ENCODE assay signal across 17 cellular contexts in the genomic region with DNA sequence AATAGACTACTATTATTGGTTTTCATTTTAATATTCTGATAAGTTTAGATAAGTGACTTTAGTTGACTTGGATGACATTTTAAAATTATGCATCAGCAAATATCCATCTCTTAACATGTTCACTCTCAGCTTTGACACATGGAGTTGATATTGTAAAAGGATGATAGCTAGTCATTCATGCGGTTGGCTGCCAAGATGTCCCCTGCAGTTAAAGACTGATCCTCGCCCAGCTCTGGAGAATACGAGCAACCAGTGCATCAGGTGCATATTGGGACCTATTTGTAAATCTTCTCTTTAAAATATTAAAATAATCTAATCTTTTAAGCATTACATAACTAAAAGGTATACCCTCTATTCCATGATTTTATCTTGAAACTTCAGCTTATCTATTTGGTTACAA. TPM values are rescaled to one million over a fixed set of nuclear protein-coding genes. Genes with fewer than 3 reads are reported as not detected.
DNase-seq lines count a peak whose midpoint lies in the region; TF ChIP-seq lines count a peak whose summit lies in the region.
"Had no signal": no experiment of that assay in that cellular context is flagged by ENCODE, and none has a peak within 500 bp of the region (broad histone marks: within the 10 kb centered on the region; RNA-seq: fewer than 3 reads in every experiment).

No MANE protein-coding gene starts in this region.

- intact Hi-C loops in A673 (cut with micrococcal nuclease; ENCODE audit: unreplicated experiment) = no loop called here

- H3K27ac ChIP-seq in A673 (ENCODE audit: low read depth, low read length, poor library complexity, severe bottlenecking) (no peak overlapping the region), neural cell (ENCODE audit: low read length) (no peak overlapping the region)
- H3K27ac ChIP-seq: BLaER1 treated with 17β-estradiol and CSF1 and Interleukin-3, amounts not matched to agents 10 nM and 100 nM; C4-2B had no signal

- H3K27me3 ChIP-seq in A673 (replicated peaks; ENCODE audit: insufficient read depth, low read depth, low read length, poor library complexity) (peaks cover 3% of the 10 kb centered on the region), neural cell (ENCODE audit: insufficient read depth, low read depth, low read length) (no peaks in the 10 kb centered on the region)
- H3K27me3 ChIP-seq: BLaER1 treated with 17β-estradiol and CSF1 and Interleukin-3, amounts not matched to agents 10 nM and 100 nM had no signal

- POLR2A ChIA-PET in A673 (lab: Charles Lee; ENCODE audit: low non-redundant PET) = no interaction called here

- TF ChIP-seq RAD21 in neural cell (conservative IDR thresholded peaks at IDR 0.05) = no peak

- no peaks in the 10 kb centered on the region for H3F3A ChIP-seq in neural cell (ENCODE audit: insufficient read depth, low read length, poor library complexity, severe bottlenecking)

- H3K4me2 ChIP-seq in neural cell (ENCODE audit: low read length) = no peak overlapping the region
- H3K4me2 ChIP-seq: BLaER1 treated with 17β-estradiol and CSF1 and Interleukin-3, amounts not matched to agents 10 nM and 100 nM had no signal

- no peaks in the 10 kb centered on the region for H3K4me1 ChIP-seq in A673 (ENCODE audit: insufficient read depth, low read length, poor library complexity, severe bottlenecking)
- H3K4me1 ChIP-seq: BLaER1 treated with 17β-estradiol and CSF1 and Interleukin-3, amounts not matched to agents 10 nM and 100 nM; Caco-2 had no signal

- H3K9ac ChIP-seq in neural cell (ENCODE audit: low read length) = no peak overlapping the region
- H3K9ac ChIP-seq: BLaER1 treated with 17β-estradiol and CSF1 and Interleukin-3, amounts not matched to agents 10 nM and 100 nM had no signal

- no peaks in the 10 kb centered on the region for H4K20me1 ChIP-seq in neural cell (ENCODE audit: insufficient read depth)
- H4K20me1 ChIP-seq: BLaER1 treated with 17β-estradiol and CSF1 and Interleukin-3, amounts not matched to agents 10 nM and 100 nM had no signal

- BruUV-seq in A673 (replicated peaks; lab: Mats Ljungman, UMichigan) = no TSS peak

- no peaks in the 10 kb centered on the region for H3K9me3 ChIP-seq in A673 (ENCODE audit: low read depth, low read length, poor library complexity, severe bottlenecking)
- no peaks in the 10 kb centered on the region for H3K9me3 ChIP-seq in neural cell (ENCODE audit: low read length)
- H3K9me3 ChIP-seq: BLaER1 treated with 17β-estradiol and CSF1 and Interleukin-3, amounts not matched to agents 10 nM and 100 nM; Caco-2 had no signal

- H3K79me2 ChIP-seq in neural cell (replicated peaks; ENCODE audit: insufficient read depth, low read length) = peaks cover 20% of the 10 kb centered on the region

- in situ Hi-C loops in G401 (cut with HindIII; ENCODE audit: low sequenced_read_pairs) = no loop called here

- TF ChIP-seq EP300 in neural cell (conservative IDR thresholded peaks at IDR 0.05; ENCODE audit: poor library complexity, severe bottlenecking) = peak; percentile 39

- DNase-seq in A673 (ENCODE audit: low spot score) (peak; percentile 21), G401 (ENCODE audit: low spot score) (peak; percentile 71), glomerular visceral epithelial cell (ENCODE audit: extremely low spot score) (no peak), NAMALWA (ENCODE audit: low spot score) (no peak)
- DNase-seq: 8988T; AML-193; Caco-2; Calu3; CD4-positive, alpha-beta T cell; CD8-positive, alpha-beta T cell; DMS79 treated with DMSO at 0.1 percent for 48 hours; GDM1 had no signal

- H3K36me3 ChIP-seq in A673 (ENCODE audit: insufficient read depth, low read length, poor library complexity, severe bottlenecking) = no peaks in the 10 kb centered on the region
- no peaks in the 10 kb centered on the region for H3K36me3 ChIP-seq in neural cell (ENCODE audit: insufficient read depth, low read length)
- H3K36me3 ChIP-seq: BLaER1 treated with 17β-estradiol and CSF1 and Interleukin-3, amounts not matched to agents 10 nM and 100 nM had no signal

- TF ChIP-seq CTCF in A673 (conservative IDR thresholded peaks at IDR 0.05; ENCODE audit: low read depth, low read length) (no peak), neural cell (IDR thresholded peaks at IDR 0.05; ENCODE audit: poor library complexity, severe bottlenecking) (no peak)

- CTCF ChIA-PET in A673 (lab: Charles Lee) = no interaction called here

- H3K9me2 ChIP-seq in neural cell (ENCODE audit: insufficient read depth, low read length) = no peaks in the 10 kb centered on the region

- H3K4me3 ChIP-seq in A673 (ENCODE audit: low read depth, low read length, poor library complexity, severe bottlenecking) (no peak overlapping the region), neural cell (ENCODE audit: low read length) (no peak overlapping the region)
- H3K4me3 ChIP-seq: BLaER1 treated with 17β-estradiol and CSF1 and Interleukin-3, amounts not matched to agents 10 nM and 100 nM; GM12878 had no signal

- no peak overlapping the region for H2AFZ ChIP-seq in neural cell (ENCODE audit: low read depth, low read length)

TF ChIP-seq in neural cell, 6 proteins besides CTCF, POLR2A, EP300 and RAD21:
- no peak for TF ChIP-seq TAF1 (IDR thresholded peaks at IDR 0.05; ENCODE audit: low read depth)
- TF ChIP-seq, protein P1, sequence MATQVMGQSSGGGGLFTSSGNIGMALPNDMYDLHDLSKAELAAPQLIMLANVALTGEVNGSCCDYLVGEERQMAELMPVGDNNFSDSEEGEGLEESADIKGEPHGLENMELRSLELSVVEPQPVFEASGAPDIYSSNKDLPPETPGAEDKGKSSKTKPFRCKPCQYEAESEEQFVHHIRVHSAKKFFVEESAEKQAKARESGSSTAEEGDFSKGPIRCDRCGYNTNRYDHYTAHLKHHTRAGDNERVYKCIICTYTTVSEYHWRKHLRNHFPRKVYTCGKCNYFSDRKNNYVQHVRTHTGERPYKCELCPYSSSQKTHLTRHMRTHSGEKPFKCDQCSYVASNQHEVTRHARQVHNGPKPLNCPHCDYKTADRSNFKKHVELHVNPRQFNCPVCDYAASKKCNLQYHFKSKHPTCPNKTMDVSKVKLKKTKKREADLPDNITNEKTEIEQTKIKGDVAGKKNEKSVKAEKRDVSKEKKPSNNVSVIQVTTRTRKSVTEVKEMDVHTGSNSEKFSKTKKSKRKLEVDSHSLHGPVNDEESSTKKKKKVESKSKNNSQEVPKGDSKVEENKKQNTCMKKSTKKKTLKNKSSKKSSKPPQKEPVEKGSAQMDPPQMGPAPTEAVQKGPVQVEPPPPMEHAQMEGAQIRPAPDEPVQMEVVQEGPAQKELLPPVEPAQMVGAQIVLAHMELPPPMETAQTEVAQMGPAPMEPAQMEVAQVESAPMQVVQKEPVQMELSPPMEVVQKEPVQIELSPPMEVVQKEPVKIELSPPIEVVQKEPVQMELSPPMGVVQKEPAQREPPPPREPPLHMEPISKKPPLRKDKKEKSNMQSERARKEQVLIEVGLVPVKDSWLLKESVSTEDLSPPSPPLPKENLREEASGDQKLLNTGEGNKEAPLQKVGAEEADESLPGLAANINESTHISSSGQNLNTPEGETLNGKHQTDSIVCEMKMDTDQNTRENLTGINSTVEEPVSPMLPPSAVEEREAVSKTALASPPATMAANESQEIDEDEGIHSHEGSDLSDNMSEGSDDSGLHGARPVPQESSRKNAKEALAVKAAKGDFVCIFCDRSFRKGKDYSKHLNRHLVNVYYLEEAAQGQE (IDR thresholded peaks at IDR 0.05; ENCODE audit: borderline replicate concordance) = no peak
- TF ChIP-seq POLR2AphosphoS5 (IDR thresholded peaks at IDR 0.05) = peak; percentile 41
- TF ChIP-seq MXI1 (conservative IDR thresholded peaks at IDR 0.05; ENCODE audit: poor library complexity, severe bottlenecking) = no peak
- no peak for TF ChIP-seq EZH2 (IDR thresholded peaks at IDR 0.05; ENCODE audit: borderline replicate concordance, insufficient read depth, low read length, poor library complexity, severe bottlenecking)
- no peak for TF ChIP-seq SMC3 (conservative IDR thresholded peaks at IDR 0.05; ENCODE audit: poor library complexity)
TF ChIP-seq in neural cell: peak in this region for 1.

RNA-seq across cellular contexts. Expression of a gene that starts 41.9 kb away (rescaled TPM):
- 0.11 and 0.61 TPM in 2 replicates for total RNA-seq in A673 (2021)
- total RNA-seq in G401 (2014; rRNA removed; shearing (Covaris generic)) = not detected in 2 replicates
- 18.7 and 19.1 TPM in 2 replicates for polyA plus RNA-seq in neural cell
- polyA minus RNA-seq in neural cell = 33.8 and 46.3 TPM in 2 replicates
- total RNA-seq: B cell; CD8-positive, alpha-beta T cell had no signal

Comparison
In these comparisons a context has a peak if more than half of its experiments do, and no peak if none do; other contexts are left out.
1. DNase-seq: peak in A673 (single experiment) and G401 (single experiment); none in glomerular visceral epithelial cell (single experiment) and NAMALWA (single experiment).